19 cellular contexts compared by ENCODE assay signal in genomic region chr2:67465623-67466022, GRCh38.
A peak's percentile ranks its signal among the peaks of the same experiment; 100 is the strongest.
DNase-seq lines count a peak whose midpoint lies in the region; ATAC-seq and TF ChIP-seq lines count a peak whose summit lies in the region.
"Had no signal": no experiment of that assay in that cellular context is flagged by ENCODE, and none has a peak within 500 bp of the region (broad histone marks: within the 10 kb centered on the region; RNA-seq: fewer than 3 reads in every experiment).

No MANE protein-coding gene starts in this region.

- no peaks in the 10 kb centered on the region for H3K36me3 Mint-ChIP-seq in type B pancreatic cell
- H3K36me3 Mint-ChIP-seq: CD14-positive monocyte, IgD-negative memory B cell had no signal

- DNase-seq in NCI-H526 (lab: John Stamatoyannopoulos, UW) (peak; percentile 36 to 44), NCI-H526 treated with DMSO at 0.1 percent for 48 hours (lab: John Stamatoyannopoulos, UW) (no peak), NCI-H146 (lab: John Stamatoyannopoulos, UW) (peak; percentile 63), RPMI8226 (peak; percentile 37), type B pancreatic cell (ENCODE audit: extremely low spot score, unreplicated experiment) (no peak), NK-92 (lab: John Stamatoyannopoulos, UW; ENCODE audit: unreplicated experiment) (no peak)
- DNase-seq: DND-41, GDM1, HFFc6, NCI-H1092 treated with DMSO at 0.1 percent for 48 hours, NCI-H2171, NCI-H510A treated with DMSO at 0.1 percent for 48 hours, SJCRH30, SW 1271 had no signal

- no peak for ATAC-seq in GM18861 (IDR thresholded peaks at IDR 0.05; ENCODE audit: unreplicated experiment)
- ATAC-seq in GM19455 (IDR thresholded peaks at IDR 0.05; ENCODE audit: unreplicated experiment): no peak

- H3K4me3 Mint-ChIP-seq in type B pancreatic cell: no peak overlapping the region
- H3K4me3 Mint-ChIP-seq: CD14-positive monocyte; HFFc6; IgD-negative memory B cell; T-helper 2 cell treated with Interferon-gamma antibody and Interleukin-4, amounts not matched to agents 5 μg/mL and 100 μg/mL, for 36 hours had no signal

- H3K27me3 Mint-ChIP-seq in type B pancreatic cell: no peaks in the 10 kb centered on the region

- H3K4me1 Mint-ChIP-seq in type B pancreatic cell (ENCODE audit: unreplicated experiment): no peaks in the 10 kb centered on the region
- H3K4me1 Mint-ChIP-seq: CD14-positive monocyte, IgD-negative memory B cell had no signal

- TF ChIP-seq CTCF in type B pancreatic cell (conservative IDR thresholded peaks at IDR 0.05): no peak

- no peaks in the 10 kb centered on the region for H3K9me3 Mint-ChIP-seq in type B pancreatic cell
- H3K9me3 Mint-ChIP-seq: HFFc6; T-helper 2 cell treated with Interferon-gamma antibody and Interleukin-4, amounts not matched to agents 5 μg/mL and 100 μg/mL, for 36 hours had no signal

- peak overlapping the region; percentile 99 for H3K27ac Mint-ChIP-seq in type B pancreatic cell
- H3K27ac Mint-ChIP-seq: CD14-positive monocyte; HFFc6; IgD-negative memory B cell; T-helper 2 cell treated with Interferon-gamma antibody and Interleukin-4, amounts not matched to agents 5 μg/mL and 100 μg/mL, for 36 hours had no signal

Comparison
In these comparisons a context has a peak if more than half of its experiments do, and no peak if none do; other contexts are left out.
1. DNase-seq: peak in NCI-H526 (2 of 2), NCI-H146 (single experiment) and RPMI8226 (single experiment); none in NCI-H526 treated with DMSO at 0.1 percent for 48 hours (single experiment), type B pancreatic cell (single experiment) and NK-92 (single experiment).